16 cellular contexts compared by ENCODE assay signal in genomic region chr15:100189319-100189718, GRCh38.
"Had no signal": no experiment of that assay in that cellular context is flagged by ENCODE, and none has a peak within 500 bp of the region (broad histone marks: within the 10 kb centered on the region; RNA-seq: fewer than 3 reads in every experiment).

No MANE protein-coding gene starts in this region.

- H3K27ac ChIP-seq: epithelial cell of prostate, esophagus muscularis mucosa, gastrocnemius medialis, heart right ventricle, neutrophil, suprapubic skin, tibial artery had no signal

- H3K4me1 ChIP-seq: gastrocnemius medialis, heart right ventricle, tibial artery had no signal

- H3K9me3 ChIP-seq: esophagus muscularis mucosa, gastrocnemius medialis, heart right ventricle, mucosa of descending colon, neutrophil, suprapubic skin, tibial artery had no signal

- H3K27ac Mint-ChIP-seq: naive thymus-derived CD8-positive, alpha-beta T cell had no signal

- DNase-seq: effector memory CD4-positive, alpha-beta T cell; gastrocnemius medialis; heart right ventricle; hypothalamus; mammary epithelial cell; mucosa of descending colon; naive thymus-derived CD8-positive, alpha-beta T cell; stimulated activated CD4-positive, alpha-beta T cell treated with anti-CD3 and anti-CD28 coated beads, Interleukin-2, amount 100 ng/mL, for 48 hours; stimulated activated naive CD4-positive, alpha-beta T cell treated with Interleukin-2 at 50 U/mL for 16 hours; tibial artery had no signal

- H3K36me3 ChIP-seq: esophagus muscularis mucosa, gastrocnemius medialis, heart right ventricle, neutrophil, suprapubic skin, tibial artery had no signal

- H3K4me3 ChIP-seq: esophagus muscularis mucosa, gastrocnemius medialis, heart right ventricle, mucosa of descending colon, smooth muscle cell, suprapubic skin, tibial artery had no signal

- H3K27me3 ChIP-seq: esophagus muscularis mucosa, gastrocnemius medialis, neutrophil, suprapubic skin, tibial artery had no signal

- H3K4me3 Mint-ChIP-seq: naive thymus-derived CD8-positive, alpha-beta T cell had no signal

- ATAC-seq: gastrocnemius medialis; heart right ventricle; left lobe of liver; mucosa of descending colon; naive thymus-derived CD8-positive, alpha-beta T cell had no signal

- H3K9me3 Mint-ChIP-seq: naive thymus-derived CD8-positive, alpha-beta T cell had no signal
